8 cellular contexts compared by ENCODE assay signal in the genomic region with DNA sequence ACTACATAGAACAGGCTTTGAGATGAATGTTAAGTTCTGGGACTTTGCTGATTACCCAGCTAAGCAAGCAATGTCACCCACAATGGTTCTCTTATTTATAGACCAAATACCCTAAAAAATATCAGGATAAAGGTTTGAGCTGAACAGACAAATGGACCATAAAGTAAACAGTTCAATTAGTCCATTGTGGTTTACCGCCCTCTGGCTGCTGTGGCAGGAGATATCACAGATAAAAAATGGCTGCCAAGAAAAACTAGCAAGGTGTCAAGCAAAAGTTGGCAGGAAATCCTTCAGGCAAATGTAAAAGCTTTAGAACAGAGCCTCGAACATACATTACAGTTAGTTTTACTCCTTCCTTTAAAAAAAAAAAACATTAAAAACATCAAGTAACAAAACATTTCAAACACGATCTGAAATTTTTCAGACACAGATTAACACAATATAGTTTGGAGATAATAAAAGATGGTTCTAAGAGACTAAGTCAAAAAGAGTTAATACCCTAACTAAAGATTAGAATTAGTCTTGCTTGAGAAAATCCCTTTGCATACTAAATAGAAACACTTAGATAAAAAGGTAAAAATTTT. TPM values are rescaled to one million over a fixed set of nuclear protein-coding genes. Genes with fewer than 3 reads are reported as not detected.
DNase-seq lines count a peak whose midpoint lies in the region; ATAC-seq, FAIRE-seq and TF ChIP-seq lines count a peak whose summit lies in the region.

No MANE protein-coding gene starts in this region.

- peak overlapping the region; percentile 85 for H3K27ac Mint-ChIP-seq in activated T-cell treated with anti-CD3 and anti-CD28 coated beads, Interleukin-2, amount 50 U/mL, for 24 hours

- H3K27me3 ChIP-seq in pancreas: no peaks in the 10 kb centered on the region

- no peaks in the 10 kb centered on the region for H3K9me3 Mint-ChIP-seq in activated T-cell treated with anti-CD3 and anti-CD28 coated beads, Interleukin-2, amount 50 U/mL, for 24 hours

- ATAC-seq in pancreas (peak; percentile 79 to 95 (median 89)), HG03354 (IDR thresholded peaks at IDR 0.05; ENCODE audit: poor library complexity, severe bottlenecking, unreplicated experiment) (no peak), HG02938 (IDR thresholded peaks at IDR 0.05; ENCODE audit: unreplicated experiment) (no peak)

- H3K4me1 ChIP-seq in HEK293 (ENCODE audit: control insufficient read depth, insufficient read depth, low read length) (peaks cover 31% of the 10 kb centered on the region), pancreas (peaks cover 8 to 13% (median 12%) of the 10 kb centered on the region in 3 donors)

- no peaks in the 10 kb centered on the region for H3K9me3 ChIP-seq in HEK293 (ENCODE audit: control insufficient read depth, insufficient read depth, low read depth, low read length)
- no peaks in the 10 kb centered on the region for H3K9me3 ChIP-seq in pancreas

- H3K36me3 ChIP-seq in HEK293 (ENCODE audit: control insufficient read depth in 2 of 2, insufficient read depth in 1 of 2, low read length in 2 of 2) (no peaks in the 10 kb centered on the region; a peak in 1 of 3 replicates), pancreas (no peaks in the 10 kb centered on the region)

- H3K27me3 Mint-ChIP-seq in activated T-cell treated with anti-CD3 and anti-CD28 coated beads, Interleukin-2, amount 50 U/mL, for 24 hours: no peaks in the 10 kb centered on the region

- H3K27ac ChIP-seq in HEK293 (ENCODE audit: extremely low read depth, low read depth, low read length) (no peak overlapping the region), pancreas (no peak overlapping the region)

- H3K4me3 ChIP-seq in HEK293 (ENCODE audit: low read depth, low read length): no peak overlapping the region
- H3K4me3 ChIP-seq in fibroblast of villous mesenchyme (ENCODE audit: low read depth, low read length): no peak overlapping the region
- H3K4me3 ChIP-seq in pancreas: no peak overlapping the region

- WGBS in pancreas, 2 donors: 6 to 11% methylated on average over 3 of the region's 3 CpGs

- H3K36me3 Mint-ChIP-seq in activated T-cell treated with anti-CD3 and anti-CD28 coated beads, Interleukin-2, amount 50 U/mL, for 24 hours (ENCODE audit: low read depth): peaks cover 10% of the 10 kb centered on the region

- intact Hi-C loops in pancreas (cut with DNase I): no loop called here

- FAIRE-seq in pancreas (lab: Jason Lieb, UNC): no peak

- peaks cover 46% of the 10 kb centered on the region for H3K4me1 Mint-ChIP-seq in activated T-cell treated with anti-CD3 and anti-CD28 coated beads, Interleukin-2, amount 50 U/mL, for 24 hours (ENCODE audit: low read depth)

- TF ChIP-seq CTCF in HEK293 (tag by site-specific recombination; IDR thresholded peaks at IDR 0.05): no peak; the same call in 1 of the 2 replicates
- TF ChIP-seq CTCF in fibroblast of villous mesenchyme (IDR thresholded peaks at IDR 0.05; ENCODE audit: insufficient read depth, low read depth, low read length): peak; percentile 73
- TF ChIP-seq CTCF in pancreas (IDR thresholded peaks at IDR 0.05): peak; percentile 29 to 46 (median 43)

- POLR2A ChIA-PET in HEK293 (lab: Yijun Ruan, JAX): interaction anchor here (1.0 kb wide), 1 partner anchor 30 kb away, joined by 3 read pairs; no protein-coding TSS in a partner anchor

- peak; percentile 31 for DNase-seq in COLO668 (lab: John Stamatoyannopoulos, UW; ENCODE audit: unreplicated experiment)
- peak; percentile 48 for DNase-seq in NCI-H82 treated with DMSO at 0.1 percent for 48 hours (lab: John Stamatoyannopoulos, UW; ENCODE audit: unreplicated experiment)
- DNase-seq in activated T-cell treated with anti-CD3 and anti-CD28 coated beads, Interleukin-2, amount 50 U/mL, for 24 hours: no peak
- DNase-seq in fibroblast of villous mesenchyme (ENCODE audit: low read depth): peak; percentile 64
- DNase-seq in pancreas: peak in 3 of 6 donors; percentile 40 to 46 (median 41)

- H3K4me3 Mint-ChIP-seq in activated T-cell treated with anti-CD3 and anti-CD28 coated beads, Interleukin-2, amount 50 U/mL, for 24 hours: no peak overlapping the region

- CTCF ChIA-PET in HEK293 (lab: Yijun Ruan, JAX): interaction anchor here (0.6 to 2.2 kb wide), 36 partner anchors 8 to 1760 kb away, joined by 3 to 12 read pairs (median 4); no protein-coding TSS in a partner anchor

TF ChIP-seq in HEK293, 187 proteins besides CTCF, POLR2A, EP300 and RAD21 (continues in another document):
- TF ChIP-seq ZNF274 (IDR thresholded peaks at IDR 0.05; ENCODE audit: low read length): no peak
- no peak for TF ChIP-seq ZNF274 (tag by site-specific recombination; IDR thresholded peaks at IDR 0.05; ENCODE audit: borderline replicate concordance)
- 0 out of 2 replicates have a peak, but pooled peaks have one; percentile 29 for TF ChIP-seq KLF8 (tag by site-specific recombination; IDR thresholded peaks at IDR 0.05)
- 0 out of 2 replicates have a peak, but pooled peaks have one; percentile 24 for TF ChIP-seq SP7 (tag by site-specific recombination; IDR thresholded peaks at IDR 0.05)
- TF ChIP-seq ZIC2 (tag by site-specific recombination; IDR thresholded peaks at IDR 0.05): no peak
- TF ChIP-seq ZNF335 (tag by site-specific recombination; conservative IDR thresholded peaks at IDR 0.05): peak; percentile 32; the same call in 1 of the 2 replicates
- TF ChIP-seq, protein P1, sequence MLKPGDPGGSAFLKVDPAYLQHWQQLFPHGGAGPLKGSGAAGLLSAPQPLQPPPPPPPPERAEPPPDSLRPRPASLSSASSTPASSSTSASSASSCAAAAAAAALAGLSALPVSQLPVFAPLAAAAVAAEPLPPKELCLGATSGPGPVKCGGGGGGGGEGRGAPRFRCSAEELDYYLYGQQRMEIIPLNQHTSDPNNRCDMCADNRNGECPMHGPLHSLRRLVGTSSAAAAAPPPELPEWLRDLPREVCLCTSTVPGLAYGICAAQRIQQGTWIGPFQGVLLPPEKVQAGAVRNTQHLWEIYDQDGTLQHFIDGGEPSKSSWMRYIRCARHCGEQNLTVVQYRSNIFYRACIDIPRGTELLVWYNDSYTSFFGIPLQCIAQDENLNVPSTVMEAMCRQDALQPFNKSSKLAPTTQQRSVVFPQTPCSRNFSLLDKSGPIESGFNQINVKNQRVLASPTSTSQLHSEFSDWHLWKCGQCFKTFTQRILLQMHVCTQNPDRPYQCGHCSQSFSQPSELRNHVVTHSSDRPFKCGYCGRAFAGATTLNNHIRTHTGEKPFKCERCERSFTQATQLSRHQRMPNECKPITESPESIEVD (tag by site-specific recombination; IDR thresholded peaks at IDR 0.05): peak; percentile 98
- peak; percentile 77 for TF ChIP-seq ZNF660 (tag by site-specific recombination; IDR thresholded peaks at IDR 0.05)
- peak; percentile 50; the same call in 1 of the 2 replicates for TF ChIP-seq YY1 (tag by site-specific recombination; IDR thresholded peaks at IDR 0.05)
- TF ChIP-seq ZNF843 (tag by site-specific recombination; IDR thresholded peaks at IDR 0.05): peak; percentile 50; the same call in 1 of the 2 replicates
- TF ChIP-seq SP2 (tag by site-specific recombination; IDR thresholded peaks at IDR 0.05): no peak
- no peak for TF ChIP-seq GLIS1 (tag by site-specific recombination; IDR thresholded peaks at IDR 0.05)
- peak; percentile 50; the same call in 1 of the 2 replicates for TF ChIP-seq ZBTB17 (tag by site-specific recombination; IDR thresholded peaks at IDR 0.05)
- TF ChIP-seq ZBTB7A (tag by site-specific recombination; IDR thresholded peaks at IDR 0.05; ENCODE audit: low read depth): no peak
- no peak for TF ChIP-seq ZNF311 (tag by site-specific recombination; IDR thresholded peaks at IDR 0.05; ENCODE audit: borderline replicate concordance)
- TF ChIP-seq BCL11B (tag by site-specific recombination; IDR thresholded peaks at IDR 0.05; ENCODE audit: low read depth): no peak
- TF ChIP-seq ZNF24 (tag by site-specific recombination; IDR thresholded peaks at IDR 0.05): 0 out of 2 replicates have a peak, but pooled peaks have one; percentile 26
- TF ChIP-seq ZNF654 (tag by site-specific recombination; IDR thresholded peaks at IDR 0.05; ENCODE audit: low read depth): peak; percentile 68
- no peak for TF ChIP-seq ZNF530 (tag by site-specific recombination; IDR thresholded peaks at IDR 0.05; ENCODE audit: low read depth)
- TF ChIP-seq, protein P2, sequence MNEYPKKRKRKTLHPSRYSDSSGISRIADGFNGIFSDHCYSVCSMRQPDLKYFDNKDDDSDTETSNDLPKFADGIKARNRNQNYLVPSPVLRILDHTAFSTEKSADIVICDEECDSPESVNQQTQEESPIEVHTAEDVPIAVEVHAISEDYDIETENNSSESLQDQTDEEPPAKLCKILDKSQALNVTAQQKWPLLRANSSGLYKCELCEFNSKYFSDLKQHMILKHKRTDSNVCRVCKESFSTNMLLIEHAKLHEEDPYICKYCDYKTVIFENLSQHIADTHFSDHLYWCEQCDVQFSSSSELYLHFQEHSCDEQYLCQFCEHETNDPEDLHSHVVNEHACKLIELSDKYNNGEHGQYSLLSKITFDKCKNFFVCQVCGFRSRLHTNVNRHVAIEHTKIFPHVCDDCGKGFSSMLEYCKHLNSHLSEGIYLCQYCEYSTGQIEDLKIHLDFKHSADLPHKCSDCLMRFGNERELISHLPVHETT (tag by site-specific recombination; IDR thresholded peaks at IDR 0.05): no peak
- peak; percentile 8; the same call in 1 of the 2 replicates for TF ChIP-seq ZNF596 (tag by site-specific recombination; IDR thresholded peaks at IDR 0.05)
- no peak for TF ChIP-seq ZNF560 (tag by site-specific recombination; IDR thresholded peaks at IDR 0.05; ENCODE audit: borderline replicate concordance)
- TF ChIP-seq SALL2 (tag by site-specific recombination; IDR thresholded peaks at IDR 0.05; ENCODE audit: borderline replicate concordance): no peak
- peak; percentile 61; the same call in 1 of the 2 replicates for TF ChIP-seq ZNF561 (tag by site-specific recombination; IDR thresholded peaks at IDR 0.05; ENCODE audit: borderline replicate concordance)

RNA-seq across cellular contexts. Expression of a gene that starts 41.3 kb away (rescaled TPM):
- total RNA-seq in fibroblast of villous mesenchyme (120 and 189 TPM in 2 replicates), pancreas (10 to 100 TPM; 49.1 to 93.8 (median 56.8) TPM)
- 10 to 100 TPM; 10.3 to 15.6 TPM for polyA plus RNA-seq in pancreas

Comparison
In these comparisons a context has a peak if more than half of its experiments do, and no peak if none do; other contexts are left out.
1. ATAC-seq: peak in pancreas (4 of 4); none in HG03354 (single experiment) and HG02938 (single experiment).